ENCODE assay signal across 8 cellular contexts in the genomic region with DNA sequence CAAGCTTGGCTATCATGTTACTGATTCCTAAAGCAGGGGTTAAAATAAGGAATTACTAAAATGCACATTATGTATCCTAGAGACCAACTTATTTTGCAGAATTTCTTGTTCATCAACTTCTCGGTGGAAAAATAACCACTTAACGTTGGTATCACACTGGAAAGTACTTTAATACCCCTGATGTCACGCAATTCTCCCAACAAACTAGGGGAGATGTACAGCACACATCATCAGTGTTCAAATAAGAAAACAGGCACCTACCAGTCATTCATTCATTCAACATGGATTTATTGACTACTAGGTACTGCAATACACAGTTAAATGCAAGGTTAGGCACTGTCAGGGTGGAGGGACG. TPM values are rescaled to one million over a fixed set of nuclear protein-coding genes. Genes with fewer than 3 reads are reported as not detected.
DNase-seq lines count a peak whose midpoint lies in the region; ATAC-seq and TF ChIP-seq lines count a peak whose summit lies in the region.

No MANE protein-coding gene starts in this region.

- H3K4me1 ChIP-seq in body of pancreas (peaks cover 11% of the 10 kb centered on the region), lung (ENCODE audit: control insufficient read depth in 2 of 2, insufficient read depth in 2 of 2, low read length in 2 of 2) (no peaks in the 10 kb centered on the region)

- H3K9me3 ChIP-seq in body of pancreas (no peaks in the 10 kb centered on the region), lung (ENCODE audit: control insufficient read depth in 2 of 2, insufficient read depth in 1 of 2, low read length in 1 of 2) (no peaks in the 10 kb centered on the region)

- TF ChIP-seq CTCF in body of pancreas (IDR thresholded peaks at IDR 0.05), result no peak
- TF ChIP-seq CTCF in lung (IDR thresholded peaks at IDR 0.05; ENCODE audit: control extremely low read depth, extremely low read depth), result no peak
- TF ChIP-seq CTCF in type B pancreatic cell (conservative IDR thresholded peaks at IDR 0.05), result no peak

- H3K36me3 ChIP-seq in body of pancreas (replicated peaks in 1 of 2; ENCODE audit: insufficient read depth in 1 of 2, low read depth in 2 of 2) (peaks cover 4 to 26% of the 10 kb centered on the region in 2 donors), lung (ENCODE audit: control insufficient read depth in 2 of 2, insufficient read depth in 2 of 2, low read length in 2 of 2) (peaks cover 18 to 24% of the 10 kb centered on the region in 2 donors)

- H3K27me3 ChIP-seq in body of pancreas, result no peaks in the 10 kb centered on the region
- H3K27me3 ChIP-seq in lung (ENCODE audit: control insufficient read depth, insufficient read depth), result no peaks in the 10 kb centered on the region

- intact Hi-C loops in body of pancreas (cut with DNase I), result loop anchor here (5.0 kb wide), 1 partner anchor 114 kb away; no protein-coding TSS in a partner anchor

- H3K9me3 Mint-ChIP-seq in activated T-cell treated with anti-CD3 and anti-CD28 coated beads, Interleukin-2, amount 50 U/mL, for 4 hours, result no peaks in the 10 kb centered on the region
- H3K9me3 Mint-ChIP-seq in type B pancreatic cell, result no peaks in the 10 kb centered on the region

- peaks cover 24% of the 10 kb centered on the region for H3K4me1 Mint-ChIP-seq in activated T-cell treated with anti-CD3 and anti-CD28 coated beads, Interleukin-2, amount 50 U/mL, for 4 hours (ENCODE audit: low read depth)
- H3K4me1 Mint-ChIP-seq in type B pancreatic cell (ENCODE audit: unreplicated experiment), result peaks cover 15% of the 10 kb centered on the region

- peak overlapping the region; percentile 94 for H3K27ac Mint-ChIP-seq in type B pancreatic cell

- peaks cover 26% of the 10 kb centered on the region for H3K36me3 Mint-ChIP-seq in activated T-cell treated with anti-CD3 and anti-CD28 coated beads, Interleukin-2, amount 50 U/mL, for 4 hours (ENCODE audit: insufficient read depth)
- H3K36me3 Mint-ChIP-seq in type B pancreatic cell, result peaks cover 25% of the 10 kb centered on the region

- no peak for DNase-seq in activated T-cell treated with anti-CD3 and anti-CD28 coated beads, Interleukin-2, amount 50 U/mL, for 4 hours
- no peak for DNase-seq in activated T-cell treated with anti-CD3 and anti-CD28 coated beads, Interleukin-2, amount 50 U/mL, for 48 hours
- DNase-seq in body of pancreas (no peak), lung (ENCODE audit: low spot score) (no peak), type B pancreatic cell (ENCODE audit: extremely low spot score, unreplicated experiment) (no peak), DMS53 (lab: John Stamatoyannopoulos, UW) (no peak)

- 2 to 5% methylated on average over 4 of the region's 4 CpGs for WGBS in body of pancreas, 2 donors
- WGBS in lung, 2 donors, result 10 to 19% methylated on average over 4 of the region's 4 CpGs

- no peak for ATAC-seq in activated T-cell treated with anti-CD3 and anti-CD28 coated beads, Interleukin-2, amount 50 U/mL, for 4 hours
- no peak for ATAC-seq in body of pancreas
- no peak for ATAC-seq in lung (ENCODE audit: insufficient read depth, low FRiP score)
- no peak for ATAC-seq in HG03039 (IDR thresholded peaks at IDR 0.05; ENCODE audit: unreplicated experiment)
- no peak for ATAC-seq in HG03139 (IDR thresholded peaks at IDR 0.05; ENCODE audit: unreplicated experiment)

- no peaks in the 10 kb centered on the region for H3K27me3 Mint-ChIP-seq in activated T-cell treated with anti-CD3 and anti-CD28 coated beads, Interleukin-2, amount 50 U/mL, for 4 hours (ENCODE audit: low read depth)
- no peaks in the 10 kb centered on the region for H3K27me3 Mint-ChIP-seq in type B pancreatic cell

- TF ChIP-seq POLR2A in body of pancreas (IDR thresholded peaks at IDR 0.05), result no peak

- H3K4me3 ChIP-seq in body of pancreas (peak overlapping the region; percentile 65 to 81), lung (peak overlapping the region; percentile 54)

- peak overlapping the region; percentile 94 for H3K4me3 Mint-ChIP-seq in activated T-cell treated with anti-CD3 and anti-CD28 coated beads, Interleukin-2, amount 50 U/mL, for 4 hours
- peak overlapping the region; percentile 99 for H3K4me3 Mint-ChIP-seq in type B pancreatic cell

- peak overlapping the region; percentile 79 to 87 (median 83) for H3K27ac ChIP-seq in body of pancreas
- H3K27ac ChIP-seq in lung (ENCODE audit: low read depth in 1 of 2, low read length in 1 of 2), result peak overlapping the region; percentile 58 to 83

RNA-seq across cellular contexts. Expression of a gene that starts 0.6 kb away (rescaled TPM):
- total RNA-seq in activated T-cell treated with anti-CD3 and anti-CD28 coated beads, Interleukin-2, amount 50 U/mL, for 4 hours, result 10 to 100 TPM; 48.9 to 55.3 (median 54.8) TPM
- total RNA-seq in body of pancreas (10 to 100 TPM; 15.2 to 16.9 TPM), lung (10 to 100 TPM; 26.5 to 33.9 TPM), type B pancreatic cell (ENCODE audit: low replicate concordance) (26.4 and 34.5 TPM in 2 replicates)
- polyA plus RNA-seq in lung, result 10 to 100 TPM; 10.3 to 12.1 TPM

RNA-seq across cellular contexts. Expression of a gene that starts 30.5 kb away (rescaled TPM):
- under 1 TPM; 0.08 to 0.29 (median 0.18) TPM for total RNA-seq in activated T-cell treated with anti-CD3 and anti-CD28 coated beads, Interleukin-2, amount 50 U/mL, for 4 hours
- total RNA-seq in body of pancreas (1 to 10 TPM in 1 of 2 donors, under 1 TPM in 1; 0.26 to 4.0 TPM), lung (under 1 TPM; 0.26 to 0.80 TPM), type B pancreatic cell (ENCODE audit: low replicate concordance) (0.17 and 0.67 TPM in 2 replicates)
- 1 to 10 TPM in 1 of 2 donors, under 1 TPM in 1; 0.30 to 1.1 TPM for polyA plus RNA-seq in lung

RNA-seq across cellular contexts. Expression of a gene that starts 50.1 kb away (rescaled TPM):
- not detected for total RNA-seq in activated T-cell treated with anti-CD3 and anti-CD28 coated beads, Interleukin-2, amount 50 U/mL, for 4 hours
- total RNA-seq in body of pancreas (not detected), lung (not detected), type B pancreatic cell (ENCODE audit: low replicate concordance) (not detected in 2 replicates)
- polyA plus RNA-seq in lung, result under 1 TPM; 0.18 to 0.53 TPM

RNA-seq across cellular contexts. Expression of a gene that starts 56.6 kb away (rescaled TPM):
- under 1 TPM; 0.15 to 0.45 (median 0.16) TPM for total RNA-seq in activated T-cell treated with anti-CD3 and anti-CD28 coated beads, Interleukin-2, amount 50 U/mL, for 4 hours
- total RNA-seq in body of pancreas (under 1 TPM in 1 of 2 donors, not detected in 1; 0.26 TPM), lung (10 to 100 TPM in 1 of 2 donors, 1 to 10 TPM in 1; 9.4 to 14.5 TPM), type B pancreatic cell (ENCODE audit: low replicate concordance) (0.36 and 1.5 TPM in 2 replicates)
- polyA plus RNA-seq in lung, result 1 to 10 TPM; 1.6 to 2.3 TPM
